Comparison of ENCODE assay signal across 8 cellular contexts in the genomic region with DNA sequence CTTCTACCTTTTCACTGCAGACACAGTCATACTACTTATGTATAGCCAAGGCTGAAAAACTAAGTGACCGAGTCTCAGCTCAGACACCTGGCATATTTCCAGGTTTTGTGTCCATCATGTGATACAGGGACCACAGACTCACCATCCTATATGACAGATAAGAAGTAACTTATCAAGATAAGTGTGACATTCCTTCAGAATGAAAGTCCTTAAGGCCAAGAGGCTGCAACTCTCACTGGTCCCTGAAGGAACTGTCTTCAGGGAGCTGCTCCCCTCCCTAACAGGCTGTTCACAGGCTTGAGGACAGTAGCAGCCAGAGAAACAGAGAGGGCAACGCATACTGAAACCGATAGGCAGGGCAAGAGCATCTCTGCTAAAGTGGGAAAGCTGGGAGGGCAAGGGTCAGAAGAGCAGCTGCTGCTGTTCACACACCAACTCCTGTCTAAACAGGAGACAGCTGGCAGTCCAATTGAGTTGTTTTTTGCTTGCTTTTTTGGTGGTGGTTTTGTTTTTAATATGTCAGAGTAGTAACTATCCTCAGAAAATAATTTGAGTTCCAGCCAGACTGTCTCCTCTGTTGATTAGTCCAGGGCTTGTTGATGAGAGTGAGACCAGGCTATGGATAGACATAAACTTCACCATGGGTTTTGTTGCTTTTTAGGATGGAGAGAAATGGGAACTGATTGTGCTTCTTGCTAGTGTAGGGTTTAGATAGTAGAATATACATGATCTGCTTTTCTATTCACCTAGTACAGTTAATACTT.
DNase-seq lines count a peak whose midpoint lies in the region; ATAC-seq and TF ChIP-seq lines count a peak whose summit lies in the region.

No MANE protein-coding gene starts in this region.

- no peak for TF ChIP-seq CTCF in GM10266 (IDR thresholded peaks at IDR 0.05; ENCODE audit: control insufficient read depth, insufficient read depth, low read depth, missing control alignments)
- no peak for TF ChIP-seq CTCF in choroid plexus epithelial cell (conservative IDR thresholded peaks at IDR 0.05; ENCODE audit: low read depth, low read length)
- TF ChIP-seq CTCF in nephron progenitor cell (IDR thresholded peaks at IDR 0.05), result no peak
- no peak for TF ChIP-seq CTCF in foreskin keratinocyte (conservative IDR thresholded peaks at IDR 0.05)

- intact Hi-C loops in sciatic nerve (cut with DNase I), result no loop called here

- H3K4me1 Mint-ChIP-seq in nephron progenitor cell, result peaks cover 55% of the 10 kb centered on the region

- peaks cover 4% of the 10 kb centered on the region for H3K36me3 Mint-ChIP-seq in nephron progenitor cell (ENCODE audit: low read depth)

- peaks cover 27% of the 10 kb centered on the region for H3K4me1 ChIP-seq in foreskin keratinocyte

- peak; percentile 26 for DNase-seq in GM10266 (ENCODE audit: extremely low spot score)
- peak; percentile 35 for DNase-seq in NCI-H2171 (lab: John Stamatoyannopoulos, UW)
- DNase-seq in choroid plexus epithelial cell (ENCODE audit: low read depth), result peak; percentile 69
- peak; percentile 13 for DNase-seq in nephron progenitor cell
- no peak for DNase-seq in foreskin keratinocyte
- no peak for DNase-seq in sciatic nerve (ENCODE audit: low spot score)

- no peak overlapping the region for H3K4me3 ChIP-seq in choroid plexus epithelial cell (ENCODE audit: low read depth, low read length)

- H3K27me3 Mint-ChIP-seq in nephron progenitor cell (ENCODE audit: low read depth, poor library complexity), result no peaks in the 10 kb centered on the region

- no peaks in the 10 kb centered on the region for H3K27me3 ChIP-seq in foreskin keratinocyte

- peak overlapping the region; percentile 83 for H3K27ac Mint-ChIP-seq in nephron progenitor cell

- ATAC-seq in GM21529 (IDR thresholded peaks at IDR 0.05; ENCODE audit: unreplicated experiment) (peak; percentile 64), HG03139 (IDR thresholded peaks at IDR 0.05; ENCODE audit: unreplicated experiment) (no peak), foreskin keratinocyte (no peak), sciatic nerve (no peak)

- H3K9me3 Mint-ChIP-seq in nephron progenitor cell, result no peaks in the 10 kb centered on the region

- no peak overlapping the region for H3K27ac ChIP-seq in foreskin keratinocyte

- no peak overlapping the region for H3K4me3 Mint-ChIP-seq in nephron progenitor cell

Comparison
In these comparisons a context has a peak if more than half of its experiments do, and no peak if none do; other contexts are left out.
1. DNase-seq: peak in GM10266 (single experiment), NCI-H2171 (single experiment), choroid plexus epithelial cell (single experiment) and nephron progenitor cell (single experiment); none in foreskin keratinocyte (0 of 2) and sciatic nerve (single experiment).